4 cellular contexts compared by ENCODE assay signal in genomic region chrX:1491248-1491647, GRCh38. TPM values are rescaled to one million over a fixed set of nuclear protein-coding genes. Genes with fewer than 3 reads are reported as not detected.
"Had no signal": no experiment of that assay in that cellular context is flagged by ENCODE, and none has a peak within 500 bp of the region (broad histone marks: within the 10 kb centered on the region; RNA-seq: fewer than 3 reads in every experiment).

No MANE protein-coding gene starts in this region.

RNA-seq across cellular contexts. Expression of gene P2RY8, which starts 45.7 kb away (rescaled TPM):
- total RNA-seq: cardiac muscle cell, NCI-H460, PC-3, SJSA1 had no signal
- polyA plus RNA-seq: cardiac muscle cell had no signal
